ENCODE assay signal across 21 cellular contexts in the genomic region with DNA sequence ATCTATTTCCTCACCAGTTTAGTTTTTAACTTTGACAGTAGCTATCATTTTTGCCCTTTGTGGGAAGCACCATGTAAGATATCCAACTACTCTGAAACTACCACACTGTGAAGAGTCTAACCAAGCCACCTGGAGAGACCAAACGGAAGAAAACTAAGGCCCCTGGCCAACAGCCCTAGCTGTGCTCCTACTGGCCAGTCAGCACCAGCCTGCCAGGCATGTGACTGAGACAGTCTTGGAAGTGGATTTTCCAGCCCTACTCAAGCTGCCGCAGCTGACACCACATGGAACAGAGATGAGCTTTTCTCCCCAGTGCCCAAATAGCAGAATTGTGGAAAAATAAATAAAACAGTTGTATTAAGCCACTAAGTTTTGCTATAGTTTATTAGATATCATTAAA.
"Had no signal": no experiment of that assay in that cellular context is flagged by ENCODE, and none has a peak within 500 bp of the region (broad histone marks: within the 10 kb centered on the region; RNA-seq: fewer than 3 reads in every experiment).

No MANE protein-coding gene starts in this region.

- H3K27ac ChIP-seq: brain microvascular endothelial cell, neutrophil, ovary, psoas muscle, right atrium auricular region, spleen, thoracic aorta, upper lobe of right lung had no signal

- ATAC-seq: activated naive CD4-positive, alpha-beta T cell treated with anti-CD3 and anti-CD28 coated beads, Interleukin-2, amount 50 U/mL, for 72 hours; esophagus mucosa; left cardiac atrium; psoas muscle; T-helper 17 cell; upper lobe of right lung had no signal

- H3K4me3 ChIP-seq: ovary, psoas muscle, right atrium auricular region, spleen, thoracic aorta, upper lobe of right lung had no signal

- DNase-seq: activated CD4-positive, alpha-beta T cell treated with anti-CD3 and anti-CD28 coated beads, Interleukin-2, amount 10 ng/mL, durations not matched to agents 7 days and 5 days; activated gamma-delta T cell treated with Interleukin-2 at 50 U/mL for 16 hours; activated T-cell treated with anti-CD3 and anti-CD28 coated beads, Interleukin-2, amount 50 U/mL, for 1 hour; aorta; brain microvascular endothelial cell; dermis blood vessel endothelial cell; effector memory CD4-positive, alpha-beta T cell; islet precursor cell; left cardiac atrium; ovary; psoas muscle; spleen; stimulated activated CD4-positive, alpha-beta T cell treated with anti-CD3 and anti-CD28 coated beads, Interleukin-4, amount 100 ng/mL, for 1 hour; stimulated activated naive CD4-positive, alpha-beta T cell treated with Interleukin-2 at 50 U/mL for 16 hours; T-helper 17 cell; upper lobe of right lung had no signal
